ENCODE assay signal across 1 cellular context in genomic region chr1:154874465-154874864, GRCh38.
TF ChIP-seq lines count a peak whose summit lies in the region.

No MANE protein-coding gene starts in this region.

TF ChIP-seq in HEK293, 187 proteins besides CTCF, POLR2A, EP300 and RAD21 (continued from another document):
- TF ChIP-seq ATF2 (tag by site-specific recombination; IDR thresholded peaks at IDR 0.05; ENCODE audit: low read depth) = peak; percentile 32; the same call in 1 of the 2 replicates
- TF ChIP-seq ZNF610 (tag by site-specific recombination; IDR thresholded peaks at IDR 0.05; ENCODE audit: borderline replicate concordance) = no peak
- TF ChIP-seq ZNF548 (tag by site-specific recombination; IDR thresholded peaks at IDR 0.05) = no peak
